Comparison of ENCODE assay signal across 25 cellular contexts in the genomic region with DNA sequence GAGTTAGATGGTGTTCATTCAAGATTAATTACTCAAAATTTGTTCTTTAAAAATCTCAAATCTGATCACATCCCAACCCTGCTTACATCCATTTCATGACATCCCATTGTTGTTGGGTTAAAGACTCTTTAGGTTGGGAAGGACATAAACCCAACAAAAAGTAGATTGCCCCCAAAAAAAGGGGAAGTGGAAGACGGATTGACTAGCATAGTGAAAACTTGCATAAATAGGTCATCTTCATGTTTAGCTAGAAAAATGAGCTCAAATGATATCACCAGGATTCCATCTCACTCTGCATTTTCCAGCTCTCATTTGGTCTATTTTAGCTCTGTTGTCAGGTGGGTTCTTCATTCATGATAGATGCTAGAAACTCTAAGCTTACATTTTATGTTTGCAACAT. TPM values are rescaled to one million over a fixed set of nuclear protein-coding genes. Genes with fewer than 3 reads are reported as not detected.
A peak's percentile ranks its signal among the peaks of the same experiment; 100 is the strongest.
DNase-seq lines count a peak whose midpoint lies in the region; ATAC-seq and TF ChIP-seq lines count a peak whose summit lies in the region.
"Had no signal": no experiment of that assay in that cellular context is flagged by ENCODE, and none has a peak within 500 bp of the region (broad histone marks: within the 10 kb centered on the region; RNA-seq: fewer than 3 reads in every experiment).

No MANE protein-coding gene starts in this region.

- TF ChIP-seq CTCF in endothelial cell (IDR thresholded peaks at IDR 0.05; ENCODE audit: unreplicated experiment) = no peak

- H3K36me3 Mint-ChIP-seq in endothelial cell (ENCODE audit: low read depth, unreplicated experiment) = no peaks in the 10 kb centered on the region
- H3K36me3 Mint-ChIP-seq: activated naive CD4-positive, alpha-beta T cell treated with anti-CD3 and anti-CD28 coated beads, Interleukin-2, amount 50 U/mL, for 72 hours; CD8-positive, alpha-beta T cell had no signal

- H3K4me3 Mint-ChIP-seq in endothelial cell (ENCODE audit: unreplicated experiment) = no peak overlapping the region
- H3K4me3 Mint-ChIP-seq: activated CD4-positive, alpha-beta T cell treated with anti-CD3 and anti-CD28 coated beads, Interleukin-2, amount 10 ng/mL, durations not matched to agents 24 days and 14 days; CD8-positive, alpha-beta T cell; naive thymus-derived CD8-positive, alpha-beta T cell had no signal

- no peaks in the 10 kb centered on the region for H3K27me3 Mint-ChIP-seq in endothelial cell (ENCODE audit: unreplicated experiment)
- H3K27me3 Mint-ChIP-seq: activated CD4-positive, alpha-beta T cell treated with anti-CD3 and anti-CD28 coated beads, Interleukin-2, amount 10 ng/mL, durations not matched to agents 24 days and 14 days had no signal

- DNase-seq in SKM-1 (lab: John Stamatoyannopoulos, UW; ENCODE audit: unreplicated experiment) = peak; percentile 16
- no peak for DNase-seq in SKM-1 treated with dmso at 0.1 percent for 144 hours (lab: John Stamatoyannopoulos, UW; ENCODE audit: unreplicated experiment)
- DNase-seq in NOMO-1 (lab: John Stamatoyannopoulos, UW; ENCODE audit: unreplicated experiment in 2 of 2) = peak; percentile 48 to 63
- no peak for DNase-seq in activated CD4-positive, alpha-beta T cell treated with anti-CD3 and anti-CD28 coated beads, Interleukin-2, amount 50 U/mL, for 1 hour
- no peak for DNase-seq in endothelial cell (ENCODE audit: low spot score)
- no peak for DNase-seq in stimulated activated naive CD4-positive, alpha-beta T cell (lab: John Stamatoyannopoulos, UW)
- DNase-seq: 8988T; activated CD4-positive, alpha-beta T cell treated with anti-CD3 and anti-CD28 coated beads, Interleukin-2, amount 10 ng/mL, durations not matched to agents 24 days and 14 days; aorta; caudate nucleus; CD8-positive, alpha-beta T cell; dermis blood vessel endothelial cell; DMS 273 treated with DMSO at 0.1 percent for 48 hours; left ventricle myocardium inferior; midbrain; naive thymus-derived CD8-positive, alpha-beta T cell; NCI-H1436; NCI-H2107; NCI-H510A; occipital lobe; T-helper 2 cell; trophoblast cell had no signal

- H3K9me3 Mint-ChIP-seq in endothelial cell (ENCODE audit: unreplicated experiment) = no peaks in the 10 kb centered on the region
- H3K9me3 Mint-ChIP-seq: activated CD4-positive, alpha-beta T cell treated with anti-CD3 and anti-CD28 coated beads, Interleukin-2, amount 10 ng/mL, durations not matched to agents 24 days and 14 days; activated naive CD4-positive, alpha-beta T cell treated with anti-CD3 and anti-CD28 coated beads, Interleukin-2, amount 50 U/mL, for 72 hours; CD8-positive, alpha-beta T cell; naive thymus-derived CD8-positive, alpha-beta T cell had no signal

- ATAC-seq in HG02885 (IDR thresholded peaks at IDR 0.05; ENCODE audit: poor library complexity, unreplicated experiment) (peak; percentile 53), GM18502 (IDR thresholded peaks at IDR 0.05; ENCODE audit: poor library complexity, unreplicated experiment) (no peak)
- ATAC-seq: activated naive CD4-positive, alpha-beta T cell treated with anti-CD3 and anti-CD28 coated beads, Interleukin-2, amount 50 U/mL, for 72 hours; CD8-positive, alpha-beta T cell; naive thymus-derived CD8-positive, alpha-beta T cell had no signal

- peaks cover 3% of the 10 kb centered on the region for H3K4me1 Mint-ChIP-seq in endothelial cell (ENCODE audit: unreplicated experiment)
- H3K4me1 Mint-ChIP-seq: activated CD4-positive, alpha-beta T cell treated with anti-CD3 and anti-CD28 coated beads, Interleukin-2, amount 10 ng/mL, durations not matched to agents 24 days and 14 days; naive thymus-derived CD8-positive, alpha-beta T cell had no signal

- H3K27ac Mint-ChIP-seq in endothelial cell (ENCODE audit: unreplicated experiment) = no peak overlapping the region
- H3K27ac Mint-ChIP-seq: activated CD4-positive, alpha-beta T cell treated with anti-CD3 and anti-CD28 coated beads, Interleukin-2, amount 10 ng/mL, durations not matched to agents 24 days and 14 days; activated naive CD4-positive, alpha-beta T cell treated with anti-CD3 and anti-CD28 coated beads, Interleukin-2, amount 50 U/mL, for 72 hours; CD8-positive, alpha-beta T cell; naive thymus-derived CD8-positive, alpha-beta T cell had no signal

RNA-seq across cellular contexts. Expression of a gene that starts 18.5 kb away (rescaled TPM):
- 11.4 TPM for total RNA-seq in endothelial cell (ENCODE audit: unreplicated experiment)

Comparison
In these comparisons a context has a peak if more than half of its experiments do, and no peak if none do; other contexts are left out.
1. DNase-seq: peak in SKM-1 (single experiment) and NOMO-1 (2 of 2); none in SKM-1 treated with dmso at 0.1 percent for 144 hours (single experiment), activated CD4-positive, alpha-beta T cell treated with anti-CD3 and anti-CD28 coated beads, Interleukin-2, amount 50 U/mL, for 1 hour (single experiment), endothelial cell (single experiment) and stimulated activated naive CD4-positive, alpha-beta T cell (0 of 6).